In the genomic region with DNA sequence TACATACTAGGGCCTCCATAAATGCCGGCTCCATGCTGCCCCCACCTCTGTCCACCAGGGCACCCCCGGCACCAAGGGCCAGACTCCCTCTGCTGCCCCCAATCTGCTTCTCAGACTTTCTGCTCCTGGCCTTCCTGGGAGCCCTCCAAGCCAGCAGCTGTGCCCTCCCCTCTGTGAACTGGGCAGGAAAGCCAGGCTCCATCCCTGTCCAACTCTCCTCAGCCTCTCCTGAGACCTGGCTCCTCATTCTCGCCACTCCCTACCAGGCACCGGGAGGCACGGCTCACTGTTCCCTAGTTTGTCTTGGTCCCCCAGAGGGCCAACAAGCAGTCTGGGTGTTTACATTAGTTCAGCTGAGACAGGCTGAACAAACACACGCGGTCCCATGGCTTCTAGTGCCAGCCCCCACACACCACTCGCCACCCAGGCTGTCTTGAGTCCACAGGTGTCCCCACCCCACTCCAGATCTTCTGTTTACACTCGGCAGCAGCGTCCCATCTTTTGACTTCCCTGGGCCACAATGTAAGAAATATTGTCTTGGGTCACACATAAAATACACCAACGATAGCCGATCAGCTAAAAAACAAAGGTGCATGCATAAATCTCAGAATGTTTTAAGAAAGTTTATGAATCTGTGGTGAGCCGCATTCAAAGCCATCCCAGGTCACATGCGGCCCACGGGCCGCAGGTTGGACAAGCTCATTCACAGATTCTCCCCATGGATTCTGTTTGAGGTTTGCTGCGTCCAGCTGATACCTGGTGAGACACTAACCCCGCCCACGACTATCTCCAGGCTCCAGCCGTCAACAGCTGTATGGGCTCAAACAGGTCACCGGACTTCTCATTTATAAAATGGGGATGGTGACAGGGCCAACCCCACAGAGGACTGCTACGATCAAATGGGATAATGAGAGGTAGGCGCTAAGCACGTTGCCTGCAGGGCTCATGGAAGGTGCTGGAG, we compare ENCODE assay signal across 1 cellular context.
TF ChIP-seq lines count a peak whose summit lies in the region.

No MANE protein-coding gene starts in this region.

TF ChIP-seq in K562, 482 proteins besides CTCF, POLR2A, EP300 and RAD21 (continued from another document and continues in another):
- TF ChIP-seq, protein P1, sequence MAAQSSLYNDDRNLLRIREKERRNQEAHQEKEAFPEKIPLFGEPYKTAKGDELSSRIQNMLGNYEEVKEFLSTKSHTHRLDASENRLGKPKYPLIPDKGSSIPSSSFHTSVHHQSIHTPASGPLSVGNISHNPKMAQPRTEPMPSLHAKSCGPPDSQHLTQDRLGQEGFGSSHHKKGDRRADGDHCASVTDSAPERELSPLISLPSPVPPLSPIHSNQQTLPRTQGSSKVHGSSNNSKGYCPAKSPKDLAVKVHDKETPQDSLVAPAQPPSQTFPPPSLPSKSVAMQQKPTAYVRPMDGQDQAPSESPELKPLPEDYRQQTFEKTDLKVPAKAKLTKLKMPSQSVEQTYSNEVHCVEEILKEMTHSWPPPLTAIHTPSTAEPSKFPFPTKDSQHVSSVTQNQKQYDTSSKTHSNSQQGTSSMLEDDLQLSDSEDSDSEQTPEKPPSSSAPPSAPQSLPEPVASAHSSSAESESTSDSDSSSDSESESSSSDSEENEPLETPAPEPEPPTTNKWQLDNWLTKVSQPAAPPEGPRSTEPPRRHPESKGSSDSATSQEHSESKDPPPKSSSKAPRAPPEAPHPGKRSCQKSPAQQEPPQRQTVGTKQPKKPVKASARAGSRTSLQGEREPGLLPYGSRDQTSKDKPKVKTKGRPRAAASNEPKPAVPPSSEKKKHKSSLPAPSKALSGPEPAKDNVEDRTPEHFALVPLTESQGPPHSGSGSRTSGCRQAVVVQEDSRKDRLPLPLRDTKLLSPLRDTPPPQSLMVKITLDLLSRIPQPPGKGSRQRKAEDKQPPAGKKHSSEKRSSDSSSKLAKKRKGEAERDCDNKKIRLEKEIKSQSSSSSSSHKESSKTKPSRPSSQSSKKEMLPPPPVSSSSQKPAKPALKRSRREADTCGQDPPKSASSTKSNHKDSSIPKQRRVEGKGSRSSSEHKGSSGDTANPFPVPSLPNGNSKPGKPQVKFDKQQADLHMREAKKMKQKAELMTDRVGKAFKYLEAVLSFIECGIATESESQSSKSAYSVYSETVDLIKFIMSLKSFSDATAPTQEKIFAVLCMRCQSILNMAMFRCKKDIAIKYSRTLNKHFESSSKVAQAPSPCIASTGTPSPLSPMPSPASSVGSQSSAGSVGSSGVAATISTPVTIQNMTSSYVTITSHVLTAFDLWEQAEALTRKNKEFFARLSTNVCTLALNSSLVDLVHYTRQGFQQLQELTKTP (IDR thresholded peaks at IDR 0.05; ENCODE audit: low read depth in 1 of 2, partially characterized antibody in 2 of 2) = peak in 1 of 2 experiments; percentile 58
- TF ChIP-seq BRD9 (IDR thresholded peaks at IDR 0.05; ENCODE audit: low read depth, partially characterized antibody) = no peak
- no peak for TF ChIP-seq ZNF146 (CRISPR knock-in tag; IDR thresholded peaks at IDR 0.05; ENCODE audit: unreplicated experiment)
- TF ChIP-seq, protein P2, sequence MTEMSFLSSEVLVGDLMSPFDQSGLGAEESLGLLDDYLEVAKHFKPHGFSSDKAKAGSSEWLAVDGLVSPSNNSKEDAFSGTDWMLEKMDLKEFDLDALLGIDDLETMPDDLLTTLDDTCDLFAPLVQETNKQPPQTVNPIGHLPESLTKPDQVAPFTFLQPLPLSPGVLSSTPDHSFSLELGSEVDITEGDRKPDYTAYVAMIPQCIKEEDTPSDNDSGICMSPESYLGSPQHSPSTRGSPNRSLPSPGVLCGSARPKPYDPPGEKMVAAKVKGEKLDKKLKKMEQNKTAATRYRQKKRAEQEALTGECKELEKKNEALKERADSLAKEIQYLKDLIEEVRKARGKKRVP (CRISPR knock-in tag; IDR thresholded peaks at IDR 0.05) = no peak
- TF ChIP-seq, protein P3, sequence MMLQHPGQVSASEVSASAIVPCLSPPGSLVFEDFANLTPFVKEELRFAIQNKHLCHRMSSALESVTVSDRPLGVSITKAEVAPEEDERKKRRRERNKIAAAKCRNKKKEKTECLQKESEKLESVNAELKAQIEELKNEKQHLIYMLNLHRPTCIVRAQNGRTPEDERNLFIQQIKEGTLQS (IDR thresholded peaks at IDR 0.05) = peak; percentile 61
- TF ChIP-seq, protein P3 (CRISPR knock-in tag; conservative IDR thresholded peaks at IDR 0.05) = peak; percentile 89
- no peak for TF ChIP-seq NR3C1 (CRISPR knock-in tag; IDR thresholded peaks at IDR 0.05)
- TF ChIP-seq ZNF589 (CRISPR knock-in tag; IDR thresholded peaks at IDR 0.05; ENCODE audit: low read depth) = peak; percentile 81; the same call in 1 of the 2 replicates
- TF ChIP-seq, protein P4, sequence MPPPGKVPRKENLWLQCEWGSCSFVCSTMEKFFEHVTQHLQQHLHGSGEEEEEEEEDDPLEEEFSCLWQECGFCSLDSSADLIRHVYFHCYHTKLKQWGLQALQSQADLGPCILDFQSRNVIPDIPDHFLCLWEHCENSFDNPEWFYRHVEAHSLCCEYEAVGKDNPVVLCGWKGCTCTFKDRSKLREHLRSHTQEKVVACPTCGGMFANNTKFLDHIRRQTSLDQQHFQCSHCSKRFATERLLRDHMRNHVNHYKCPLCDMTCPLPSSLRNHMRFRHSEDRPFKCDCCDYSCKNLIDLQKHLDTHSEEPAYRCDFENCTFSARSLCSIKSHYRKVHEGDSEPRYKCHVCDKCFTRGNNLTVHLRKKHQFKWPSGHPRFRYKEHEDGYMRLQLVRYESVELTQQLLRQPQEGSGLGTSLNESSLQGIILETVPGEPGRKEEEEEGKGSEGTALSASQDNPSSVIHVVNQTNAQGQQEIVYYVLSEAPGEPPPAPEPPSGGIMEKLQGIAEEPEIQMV (tag; conservative IDR thresholded peaks at IDR 0.05; ENCODE audit: low read depth) = peak; percentile 91
- no peak for TF ChIP-seq ZNF696 (CRISPR knock-in tag; conservative IDR thresholded peaks at IDR 0.05)
- no peak for TF ChIP-seq EWSR1 (IDR thresholded peaks at IDR 0.05; ENCODE audit: borderline replicate concordance, low read depth, partially characterized antibody)
- TF ChIP-seq, protein P5, sequence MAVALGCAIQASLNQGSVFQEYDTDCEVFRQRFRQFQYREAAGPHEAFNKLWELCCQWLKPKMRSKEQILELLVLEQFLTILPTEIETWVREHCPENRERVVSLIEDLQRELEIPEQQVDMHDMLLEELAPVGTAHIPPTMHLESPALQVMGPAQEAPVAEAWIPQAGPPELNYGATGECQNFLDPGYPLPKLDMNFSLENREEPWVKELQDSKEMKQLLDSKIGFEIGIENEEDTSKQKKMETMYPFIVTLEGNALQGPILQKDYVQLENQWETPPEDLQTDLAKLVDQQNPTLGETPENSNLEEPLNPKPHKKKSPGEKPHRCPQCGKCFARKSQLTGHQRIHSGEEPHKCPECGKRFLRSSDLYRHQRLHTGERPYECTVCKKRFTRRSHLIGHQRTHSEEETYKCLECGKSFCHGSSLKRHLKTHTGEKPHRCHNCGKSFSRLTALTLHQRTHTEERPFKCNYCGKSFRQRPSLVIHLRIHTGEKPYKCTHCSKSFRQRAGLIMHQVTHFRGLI (CRISPR knock-in tag; IDR thresholded peaks at IDR 0.05) = no peak
- TF ChIP-seq, protein P6, sequence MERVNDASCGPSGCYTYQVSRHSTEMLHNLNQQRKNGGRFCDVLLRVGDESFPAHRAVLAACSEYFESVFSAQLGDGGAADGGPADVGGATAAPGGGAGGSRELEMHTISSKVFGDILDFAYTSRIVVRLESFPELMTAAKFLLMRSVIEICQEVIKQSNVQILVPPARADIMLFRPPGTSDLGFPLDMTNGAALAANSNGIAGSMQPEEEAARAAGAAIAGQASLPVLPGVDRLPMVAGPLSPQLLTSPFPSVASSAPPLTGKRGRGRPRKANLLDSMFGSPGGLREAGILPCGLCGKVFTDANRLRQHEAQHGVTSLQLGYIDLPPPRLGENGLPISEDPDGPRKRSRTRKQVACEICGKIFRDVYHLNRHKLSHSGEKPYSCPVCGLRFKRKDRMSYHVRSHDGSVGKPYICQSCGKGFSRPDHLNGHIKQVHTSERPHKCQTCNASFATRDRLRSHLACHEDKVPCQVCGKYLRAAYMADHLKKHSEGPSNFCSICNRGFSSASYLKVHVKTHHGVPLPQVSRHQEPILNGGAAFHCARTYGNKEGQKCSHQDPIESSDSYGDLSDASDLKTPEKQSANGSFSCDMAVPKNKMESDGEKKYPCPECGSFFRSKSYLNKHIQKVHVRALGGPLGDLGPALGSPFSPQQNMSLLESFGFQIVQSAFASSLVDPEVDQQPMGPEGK (CRISPR knock-in tag; IDR thresholded peaks at IDR 0.05; ENCODE audit: borderline replicate concordance) = no peak
- TF ChIP-seq SUPT5H (IDR thresholded peaks at IDR 0.05) = no peak
- TF ChIP-seq ZNF23 (CRISPR knock-in tag; IDR thresholded peaks at IDR 0.05) = no peak
- TF ChIP-seq, protein P7, sequence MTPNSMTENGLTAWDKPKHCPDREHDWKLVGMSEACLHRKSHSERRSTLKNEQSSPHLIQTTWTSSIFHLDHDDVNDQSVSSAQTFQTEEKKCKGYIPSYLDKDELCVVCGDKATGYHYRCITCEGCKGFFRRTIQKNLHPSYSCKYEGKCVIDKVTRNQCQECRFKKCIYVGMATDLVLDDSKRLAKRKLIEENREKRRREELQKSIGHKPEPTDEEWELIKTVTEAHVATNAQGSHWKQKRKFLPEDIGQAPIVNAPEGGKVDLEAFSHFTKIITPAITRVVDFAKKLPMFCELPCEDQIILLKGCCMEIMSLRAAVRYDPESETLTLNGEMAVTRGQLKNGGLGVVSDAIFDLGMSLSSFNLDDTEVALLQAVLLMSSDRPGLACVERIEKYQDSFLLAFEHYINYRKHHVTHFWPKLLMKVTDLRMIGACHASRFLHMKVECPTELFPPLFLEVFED (CRISPR knock-in tag; conservative IDR thresholded peaks at IDR 0.05) = no peak
- TF ChIP-seq SAFB2 (IDR thresholded peaks at IDR 0.05; ENCODE audit: borderline replicate concordance, low read depth, low read length, severe bottlenecking) = no peak
- TF ChIP-seq NELFE (IDR thresholded peaks at IDR 0.05; ENCODE audit: insufficient read depth, insufficient read length) = no peak
- no peak for TF ChIP-seq ZNF212 (CRISPR knock-in tag; IDR thresholded peaks at IDR 0.05)
- peak; percentile 54 for TF ChIP-seq SPI1 (IDR thresholded peaks at IDR 0.05; ENCODE audit: borderline replicate concordance, low read depth, low read length)
- TF ChIP-seq TEAD2 (tag; IDR thresholded peaks at IDR 0.05) = no peak
- no peak for TF ChIP-seq RFX7 (CRISPR knock-in tag; IDR thresholded peaks at IDR 0.05)
- TF ChIP-seq HNRNPL (IDR thresholded peaks at IDR 0.05; ENCODE audit: low read depth, low read length) = no peak
- TF ChIP-seq ZNF57 (CRISPR knock-in tag; IDR thresholded peaks at IDR 0.05) = no peak
- no peak; the same call in 1 of the 2 replicates for TF ChIP-seq ZNF274 (IDR thresholded peaks at IDR 0.05; ENCODE audit: borderline replicate concordance, low read depth, low read length)
- TF ChIP-seq ZNF79 (CRISPR knock-in tag; IDR thresholded peaks at IDR 0.05; ENCODE audit: low read depth) = no peak
- TF ChIP-seq, protein P8, sequence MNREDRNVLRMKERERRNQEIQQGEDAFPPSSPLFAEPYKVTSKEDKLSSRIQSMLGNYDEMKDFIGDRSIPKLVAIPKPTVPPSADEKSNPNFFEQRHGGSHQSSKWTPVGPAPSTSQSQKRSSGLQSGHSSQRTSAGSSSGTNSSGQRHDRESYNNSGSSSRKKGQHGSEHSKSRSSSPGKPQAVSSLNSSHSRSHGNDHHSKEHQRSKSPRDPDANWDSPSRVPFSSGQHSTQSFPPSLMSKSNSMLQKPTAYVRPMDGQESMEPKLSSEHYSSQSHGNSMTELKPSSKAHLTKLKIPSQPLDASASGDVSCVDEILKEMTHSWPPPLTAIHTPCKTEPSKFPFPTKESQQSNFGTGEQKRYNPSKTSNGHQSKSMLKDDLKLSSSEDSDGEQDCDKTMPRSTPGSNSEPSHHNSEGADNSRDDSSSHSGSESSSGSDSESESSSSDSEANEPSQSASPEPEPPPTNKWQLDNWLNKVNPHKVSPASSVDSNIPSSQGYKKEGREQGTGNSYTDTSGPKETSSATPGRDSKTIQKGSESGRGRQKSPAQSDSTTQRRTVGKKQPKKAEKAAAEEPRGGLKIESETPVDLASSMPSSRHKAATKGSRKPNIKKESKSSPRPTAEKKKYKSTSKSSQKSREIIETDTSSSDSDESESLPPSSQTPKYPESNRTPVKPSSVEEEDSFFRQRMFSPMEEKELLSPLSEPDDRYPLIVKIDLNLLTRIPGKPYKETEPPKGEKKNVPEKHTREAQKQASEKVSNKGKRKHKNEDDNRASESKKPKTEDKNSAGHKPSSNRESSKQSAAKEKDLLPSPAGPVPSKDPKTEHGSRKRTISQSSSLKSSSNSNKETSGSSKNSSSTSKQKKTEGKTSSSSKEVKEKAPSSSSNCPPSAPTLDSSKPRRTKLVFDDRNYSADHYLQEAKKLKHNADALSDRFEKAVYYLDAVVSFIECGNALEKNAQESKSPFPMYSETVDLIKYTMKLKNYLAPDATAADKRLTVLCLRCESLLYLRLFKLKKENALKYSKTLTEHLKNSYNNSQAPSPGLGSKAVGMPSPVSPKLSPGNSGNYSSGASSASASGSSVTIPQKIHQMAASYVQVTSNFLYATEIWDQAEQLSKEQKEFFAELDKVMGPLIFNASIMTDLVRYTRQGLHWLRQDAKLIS (CRISPR knock-in tag; IDR thresholded peaks at IDR 0.05) = no peak
- TF ChIP-seq TRIM24 (IDR thresholded peaks at IDR 0.05) = peak; percentile 78 to 83
- TF ChIP-seq CTBP1 (IDR thresholded peaks at IDR 0.05; ENCODE audit: borderline replicate concordance) = peak; percentile 91
- TF ChIP-seq ZFP30 (CRISPR knock-in tag; IDR thresholded peaks at IDR 0.05; ENCODE audit: borderline replicate concordance) = no peak
- no peak for TF ChIP-seq SAFB (IDR thresholded peaks at IDR 0.05; ENCODE audit: borderline replicate concordance, low read depth, low read length)
- TF ChIP-seq, protein P9, sequence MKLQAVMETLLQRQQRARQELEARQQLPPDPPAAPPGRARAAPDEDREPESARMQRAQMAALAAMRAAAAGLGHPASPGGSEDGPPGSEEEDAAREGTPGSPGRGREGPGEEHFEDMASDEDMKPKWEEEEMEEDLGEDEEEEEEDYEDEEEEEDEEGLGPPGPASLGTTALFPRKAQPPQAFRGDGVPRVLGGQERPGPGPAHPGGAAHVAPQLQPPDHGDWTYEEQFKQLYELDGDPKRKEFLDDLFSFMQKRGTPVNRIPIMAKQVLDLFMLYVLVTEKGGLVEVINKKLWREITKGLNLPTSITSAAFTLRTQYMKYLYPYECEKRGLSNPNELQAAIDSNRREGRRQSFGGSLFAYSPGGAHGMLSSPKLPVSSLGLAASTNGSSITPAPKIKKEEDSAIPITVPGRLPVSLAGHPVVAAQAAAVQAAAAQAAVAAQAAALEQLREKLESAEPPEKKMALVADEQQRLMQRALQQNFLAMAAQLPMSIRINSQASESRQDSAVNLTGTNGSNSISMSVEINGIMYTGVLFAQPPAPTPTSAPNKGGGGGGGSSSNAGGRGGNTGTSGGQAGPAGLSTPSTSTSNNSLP (IDR thresholded peaks at IDR 0.05; ENCODE audit: borderline replicate concordance, low read depth, low read length) = no peak
- TF ChIP-seq POLR2B (IDR thresholded peaks at IDR 0.05; ENCODE audit: low read depth, partially characterized antibody) = no peak
